21 cellular contexts compared by ENCODE assay signal in the genomic region with DNA sequence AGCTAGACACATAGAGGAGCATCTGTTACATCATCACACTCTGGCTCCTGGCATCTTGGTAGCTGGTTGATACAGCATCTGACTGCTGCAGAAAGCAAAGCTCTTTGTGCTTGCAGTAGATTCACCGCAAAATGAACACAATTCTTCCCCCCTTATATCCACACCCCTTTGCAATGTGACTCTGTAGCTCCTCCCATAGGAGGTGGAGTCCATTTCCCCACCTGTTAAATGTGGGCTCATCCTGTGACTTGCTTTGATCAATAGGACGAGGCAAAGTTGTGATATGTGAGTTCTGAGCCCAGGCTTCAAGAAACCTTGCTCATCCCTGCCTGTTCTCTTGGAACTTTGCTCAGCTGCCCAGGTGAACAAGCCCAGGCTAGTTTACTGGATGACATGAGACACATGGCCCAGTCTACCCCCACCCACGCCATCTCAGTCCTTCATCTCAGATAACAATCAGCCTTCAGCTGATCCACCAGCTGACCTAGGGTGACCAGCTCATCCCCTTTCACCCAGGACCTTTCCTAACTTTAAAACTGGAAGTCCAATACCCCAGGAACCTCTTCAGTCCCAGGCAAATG.
A peak's percentile ranks its signal among the peaks of the same experiment; 100 is the strongest.
DNase-seq lines count a peak whose midpoint lies in the region; ATAC-seq, FAIRE-seq and TF ChIP-seq lines count a peak whose summit lies in the region.
"Had no signal": no experiment of that assay in that cellular context is flagged by ENCODE, and none has a peak within 500 bp of the region (broad histone marks: within the 10 kb centered on the region; RNA-seq: fewer than 3 reads in every experiment).

No MANE protein-coding gene starts in this region.

- TF ChIP-seq POLR2A in GM12891 (IDR thresholded peaks at IDR 0.05; ENCODE audit: low read depth, low read length) = no peak
- TF ChIP-seq POLR2A in testis (IDR thresholded peaks at IDR 0.05) = no peak

- POLR2A ChIA-PET in WTC11 (lab: Charles Lee) = no interaction called here

- intact Hi-C loops in testis (cut with DNase I; ENCODE audit: low total_unique reads) = no loop called here

- FAIRE-seq in GM12891 (lab: Jason Lieb, UNC) = no peak
- FAIRE-seq: GM12892, GM18507 had no signal

- 29 to 60% methylated on average over 3 of the region's 3 CpGs for WGBS in testis, 2 donors

- H3K27ac ChIP-seq in epithelial cell of prostate = peak overlapping the region; percentile 16
- no peak overlapping the region for H3K27ac ChIP-seq in testis
- H3K27ac ChIP-seq: 22Rv1, SJSA1 had no signal

- H3K9me3 Mint-ChIP-seq in WTC11 = no peaks in the 10 kb centered on the region
- H3K9me3 Mint-ChIP-seq: CD4-positive, alpha-beta T cell; GM23338 had no signal

- DNase-seq in DMS53 (lab: John Stamatoyannopoulos, UW) (peak; percentile 36), DMS53 treated with DMSO at 0.1 percent for 48 hours (lab: John Stamatoyannopoulos, UW; ENCODE audit: unreplicated experiment) (no peak), WTC11 (ENCODE audit: low spot score) (no peak), epithelial cell of prostate (ENCODE audit: low read depth, low spot score) (peak; percentile 39), superior temporal gyrus (ENCODE audit: extremely low spot score) (peak; percentile 20), NOMO-1 treated with DMSO at 0.1 percent for 48 hours (lab: John Stamatoyannopoulos, UW; ENCODE audit: unreplicated experiment) (no peak), GM12891 (ENCODE audit: insufficient read length, low spot score) (no peak), testis (no peak)
- DNase-seq: Calu3; CD4-positive, alpha-beta T cell; HCEC 1CT; KG1; MV-4-11; NCI-H1694 treated with DMSO at 0.1 percent for 48 hours; NCI-H524 had no signal

- no peaks in the 10 kb centered on the region for H3K27me3 ChIP-seq in testis
- H3K27me3 ChIP-seq: SJSA1 had no signal

- no peak overlapping the region for H3K4me3 ChIP-seq in testis
- H3K4me3 ChIP-seq: GM23338, SJSA1 had no signal

- no peaks in the 10 kb centered on the region for H3K36me3 Mint-ChIP-seq in WTC11

- CTCF ChIA-PET in WTC11 (lab: Charles Lee) = interaction anchor here (0.9 kb wide), 1 partner anchor 16 kb away, joined by 3 read pairs; no protein-coding TSS in a partner anchor

- peaks cover 2% of the 10 kb centered on the region for H3K4me1 Mint-ChIP-seq in WTC11
- H3K4me1 Mint-ChIP-seq: B cell had no signal

- H3K36me3 ChIP-seq in testis (ENCODE audit: low read depth, missing control alignments) = no peaks in the 10 kb centered on the region
- H3K36me3 ChIP-seq: SJSA1 had no signal

- H3K4me3 Mint-ChIP-seq in WTC11 = no peak overlapping the region
- H3K4me3 Mint-ChIP-seq: B cell; CD4-positive, alpha-beta T cell; GM23338 had no signal

- TF ChIP-seq CTCF in WTC11 (IDR thresholded peaks at IDR 0.05) = no peak
- no peak for TF ChIP-seq CTCF in testis (IDR thresholded peaks at IDR 0.05)

- peak; percentile 51; the same call in 1 of the 2 replicates for ATAC-seq in WTC11
- ATAC-seq: GM23338 had no signal

- no peak overlapping the region for H3K27ac Mint-ChIP-seq in WTC11
- H3K27ac Mint-ChIP-seq: B cell; CD4-positive, alpha-beta T cell; GM23338 had no signal

- H3K27me3 Mint-ChIP-seq in WTC11 (ENCODE audit: low read depth) = no peaks in the 10 kb centered on the region; the same call in 1 of the 2 replicates
- H3K27me3 Mint-ChIP-seq: B cell had no signal

- H3K4me1 ChIP-seq in testis = no peaks in the 10 kb centered on the region
- H3K4me1 ChIP-seq: SJSA1 had no signal

- no peaks in the 10 kb centered on the region for H3K9me3 ChIP-seq in testis
- H3K9me3 ChIP-seq: SJSA1 had no signal

TF ChIP-seq in WTC11, 78 proteins besides CTCF, POLR2A, EP300 and RAD21:
- TF ChIP-seq, protein P1, sequence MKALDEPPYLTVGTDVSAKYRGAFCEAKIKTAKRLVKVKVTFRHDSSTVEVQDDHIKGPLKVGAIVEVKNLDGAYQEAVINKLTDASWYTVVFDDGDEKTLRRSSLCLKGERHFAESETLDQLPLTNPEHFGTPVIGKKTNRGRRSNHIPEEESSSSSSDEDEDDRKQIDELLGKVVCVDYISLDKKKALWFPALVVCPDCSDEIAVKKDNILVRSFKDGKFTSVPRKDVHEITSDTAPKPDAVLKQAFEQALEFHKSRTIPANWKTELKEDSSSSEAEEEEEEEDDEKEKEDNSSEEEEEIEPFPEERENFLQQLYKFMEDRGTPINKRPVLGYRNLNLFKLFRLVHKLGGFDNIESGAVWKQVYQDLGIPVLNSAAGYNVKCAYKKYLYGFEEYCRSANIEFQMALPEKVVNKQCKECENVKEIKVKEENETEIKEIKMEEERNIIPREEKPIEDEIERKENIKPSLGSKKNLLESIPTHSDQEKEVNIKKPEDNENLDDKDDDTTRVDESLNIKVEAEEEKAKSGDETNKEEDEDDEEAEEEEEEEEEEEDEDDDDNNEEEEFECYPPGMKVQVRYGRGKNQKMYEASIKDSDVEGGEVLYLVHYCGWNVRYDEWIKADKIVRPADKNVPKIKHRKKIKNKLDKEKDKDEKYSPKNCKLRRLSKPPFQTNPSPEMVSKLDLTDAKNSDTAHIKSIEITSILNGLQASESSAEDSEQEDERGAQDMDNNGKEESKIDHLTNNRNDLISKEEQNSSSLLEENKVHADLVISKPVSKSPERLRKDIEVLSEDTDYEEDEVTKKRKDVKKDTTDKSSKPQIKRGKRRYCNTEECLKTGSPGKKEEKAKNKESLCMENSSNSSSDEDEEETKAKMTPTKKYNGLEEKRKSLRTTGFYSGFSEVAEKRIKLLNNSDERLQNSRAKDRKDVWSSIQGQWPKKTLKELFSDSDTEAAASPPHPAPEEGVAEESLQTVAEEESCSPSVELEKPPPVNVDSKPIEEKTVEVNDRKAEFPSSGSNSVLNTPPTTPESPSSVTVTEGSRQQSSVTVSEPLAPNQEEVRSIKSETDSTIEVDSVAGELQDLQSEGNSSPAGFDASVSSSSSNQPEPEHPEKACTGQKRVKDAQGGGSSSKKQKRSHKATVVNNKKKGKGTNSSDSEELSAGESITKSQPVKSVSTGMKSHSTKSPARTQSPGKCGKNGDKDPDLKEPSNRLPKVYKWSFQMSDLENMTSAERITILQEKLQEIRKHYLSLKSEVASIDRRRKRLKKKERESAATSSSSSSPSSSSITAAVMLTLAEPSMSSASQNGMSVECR (CRISPR knock-in tag; IDR thresholded peaks at IDR 0.05; ENCODE audit: borderline replicate concordance) = no peak

TF ChIP-seq in GM12891, 5 proteins besides CTCF, POLR2A, EP300 and RAD21:
- TF ChIP-seq POU2F2 (IDR thresholded peaks at IDR 0.05; ENCODE audit: low read depth, low read length) = no peak
- no peak for TF ChIP-seq SPI1 (IDR thresholded peaks at IDR 0.05; ENCODE audit: low read depth, low read length)
- TF ChIP-seq POLR2AphosphoS5 (IDR thresholded peaks at IDR 0.05; ENCODE audit: low read depth, low read length) = no peak
- TF ChIP-seq TAF1 (IDR thresholded peaks at IDR 0.05; ENCODE audit: low read depth, low read length) = no peak
- TF ChIP-seq PAX5 (IDR thresholded peaks at IDR 0.05; ENCODE audit: insufficient read depth, low read length, severe bottlenecking) = no peak

Comparison
In these comparisons a context has a peak if more than half of its experiments do, and no peak if none do; other contexts are left out.
1. DNase-seq: peak in DMS53 (single experiment), epithelial cell of prostate (single experiment) and superior temporal gyrus (single experiment); none in DMS53 treated with DMSO at 0.1 percent for 48 hours (single experiment), WTC11 (single experiment), NOMO-1 treated with DMSO at 0.1 percent for 48 hours (single experiment), GM12891 (single experiment) and testis (single experiment).